19 cellular contexts compared by ENCODE assay signal in the genomic region with DNA sequence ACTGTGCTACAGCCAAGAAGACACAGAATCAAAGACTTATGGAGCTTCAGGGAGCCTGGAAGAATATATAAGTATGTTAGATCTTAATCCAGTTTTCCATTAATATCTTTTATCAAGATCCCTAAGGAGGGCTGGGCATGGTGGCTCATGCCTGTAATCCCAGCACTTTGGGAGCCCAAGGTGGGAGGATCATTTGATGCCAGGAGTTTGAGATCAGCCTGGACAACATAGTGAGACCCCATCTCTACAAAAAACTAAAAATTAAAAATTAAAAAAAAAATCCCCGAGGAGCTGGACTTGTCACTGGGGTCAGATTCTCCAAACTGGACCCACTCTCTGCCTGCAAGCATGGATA.
A peak's percentile ranks its signal among the peaks of the same experiment; 100 is the strongest.
DNase-seq lines count a peak whose midpoint lies in the region; ATAC-seq, FAIRE-seq and TF ChIP-seq lines count a peak whose summit lies in the region.
"Had no signal": no experiment of that assay in that cellular context is flagged by ENCODE, and none has a peak within 500 bp of the region (broad histone marks: within the 10 kb centered on the region; RNA-seq: fewer than 3 reads in every experiment).

No MANE protein-coding gene starts in this region.

- H3K4me1 Mint-ChIP-seq in neural progenitor cell: peaks cover 16% of the 10 kb centered on the region
- H3K4me1 Mint-ChIP-seq in stimulated activated memory B cell treated with anti-CD40 and anti-IgM and Interleukin-4, amounts not matched to agents 10 μg/mL and 1 μg/mL and 100 μg/mL, for 72 hours: peaks cover 4% of the 10 kb centered on the region

- no peaks in the 10 kb centered on the region for H3K36me3 Mint-ChIP-seq in neural progenitor cell
- H3K36me3 Mint-ChIP-seq in stimulated activated memory B cell treated with anti-CD40 and anti-IgM and Interleukin-4, amounts not matched to agents 10 μg/mL and 1 μg/mL and 100 μg/mL, for 72 hours: no peaks in the 10 kb centered on the region
- H3K36me3 Mint-ChIP-seq: activated naive CD8-positive, alpha-beta T cell; CD14-positive monocyte; stimulated activated naive B cell treated with anti-CD40 and anti-IgM and Interleukin-4, amounts not matched to agents 10 μg/mL and 1 μg/mL and 100 μg/mL, for 72 hours had no signal

- no peak for FAIRE-seq in pancreas (lab: Jason Lieb, UNC)
- FAIRE-seq: GM18507 had no signal

- TF ChIP-seq POLR2A in heart left ventricle (IDR thresholded peaks at IDR 0.05): no peak

- H3K36me3 ChIP-seq in left ventricle myocardium inferior (no peaks in the 10 kb centered on the region), heart left ventricle (no peaks in the 10 kb centered on the region), neural progenitor cell (no peaks in the 10 kb centered on the region), pancreas (no peaks in the 10 kb centered on the region)
- H3K36me3 ChIP-seq: brain microvascular endothelial cell, gastroesophageal sphincter had no signal

- H3K4me2 ChIP-seq in neural progenitor cell: no peak overlapping the region

- no peak overlapping the region for H3K4me3 Mint-ChIP-seq in neural progenitor cell
- no peak overlapping the region for H3K4me3 Mint-ChIP-seq in stimulated activated memory B cell treated with anti-CD40 and anti-IgM and Interleukin-4, amounts not matched to agents 10 μg/mL and 1 μg/mL and 100 μg/mL, for 72 hours
- H3K4me3 Mint-ChIP-seq: activated naive CD8-positive, alpha-beta T cell; activated T-helper 1 cell treated with anti-CD3 and anti-CD28 coated beads, Interleukin-12 subunit alpha, Interleukin-12 subunit beta, Interleukin-2, Interleukin-4 antibody, amounts not matched to agents 30 ng/mL and 10 ng/mL and 1 ng/mL, durations not matched to agents 14 hours and 24 hours and 36 hours; CD14-positive monocyte; dendritic cell treated with granulocyte-macrophage colony-stimulating factor and Interleukin-4, amounts not matched to agents 40 ng/mL and 50 ng/mL, for 4 days; stimulated activated naive B cell treated with anti-CD40 and anti-IgM and Interleukin-4, amounts not matched to agents 10 μg/mL and 1 μg/mL and 100 μg/mL, for 72 hours had no signal

- H3F3A ChIP-seq in neural progenitor cell (ENCODE audit: low read depth): no peaks in the 10 kb centered on the region

- no peak overlapping the region for H3K9ac ChIP-seq in neural progenitor cell

- no peaks in the 10 kb centered on the region for H4K20me1 ChIP-seq in neural progenitor cell (ENCODE audit: low read depth)

- H3K27ac Mint-ChIP-seq in neural progenitor cell: peak overlapping the region; percentile 60
- no peak overlapping the region for H3K27ac Mint-ChIP-seq in stimulated activated memory B cell treated with anti-CD40 and anti-IgM and Interleukin-4, amounts not matched to agents 10 μg/mL and 1 μg/mL and 100 μg/mL, for 72 hours
- H3K27ac Mint-ChIP-seq: activated naive CD8-positive, alpha-beta T cell; activated T-helper 1 cell treated with anti-CD3 and anti-CD28 coated beads, Interleukin-12 subunit alpha, Interleukin-12 subunit beta, Interleukin-2, Interleukin-4 antibody, amounts not matched to agents 30 ng/mL and 10 ng/mL and 1 ng/mL, durations not matched to agents 14 hours and 24 hours and 36 hours; dendritic cell treated with granulocyte-macrophage colony-stimulating factor and Interleukin-4, amounts not matched to agents 40 ng/mL and 50 ng/mL, for 4 days had no signal

- H2AFZ ChIP-seq in neural progenitor cell (replicated peaks): peak overlapping the region; percentile 94

- TF ChIP-seq CTCF in left ventricle myocardium inferior (IDR thresholded peaks at IDR 0.05; ENCODE audit: borderline replicate concordance): no peak
- no peak for TF ChIP-seq CTCF in heart left ventricle (IDR thresholded peaks at IDR 0.05)
- TF ChIP-seq CTCF in neural progenitor cell (IDR thresholded peaks at IDR 0.05): no peak
- TF ChIP-seq CTCF in foreskin fibroblast (IDR thresholded peaks at IDR 0.05; ENCODE audit: low read depth, low read length): no peak
- TF ChIP-seq CTCF in pancreas (IDR thresholded peaks at IDR 0.05): no peak

- H3K4me1 ChIP-seq in left ventricle myocardium inferior (peaks cover 71% of the 10 kb centered on the region), heart left ventricle (peaks cover 0 to 78% (median 46%) of the 10 kb centered on the region in 12 donors), neural progenitor cell (peaks cover 7% of the 10 kb centered on the region), pancreas (no peaks in the 10 kb centered on the region)

- peak overlapping the region; percentile 40 for H3K27ac ChIP-seq in left ventricle myocardium inferior (replicated peaks)
- peak overlapping the region in 1 of 12 donors; percentile 24 for H3K27ac ChIP-seq in heart left ventricle
- peak overlapping the region; percentile 96 for H3K27ac ChIP-seq in cingulate gyrus (ENCODE audit: low read depth, low read length)
- no peak overlapping the region for H3K27ac ChIP-seq in neural progenitor cell
- no peak overlapping the region for H3K27ac ChIP-seq in pancreas

- intact Hi-C loops in left ventricle myocardium inferior (cut with micrococcal nuclease): loop anchor here (10.0 kb wide), 2 partner anchors 77 to 117 kb away; partner anchors contain the start of gene CDC42BPA
- intact Hi-C loops in heart left ventricle (cut with DNase I): loop anchor here in 6 of 10 donors (5.0 to 10.0 kb wide), 7 partner anchors 75 to 807 kb away; partner anchors contain the start of gene CDC42BPA (in 1 of the 6)
- intact Hi-C loops in pancreas (cut with DNase I): loop anchor here in 1 of 3 donors (10.0 kb wide), 2 partner anchors 197 to 517 kb away; no protein-coding TSS in a partner anchor

- ATAC-seq in heart left ventricle: no peak
- no peak for ATAC-seq in stimulated activated memory B cell treated with anti-CD40 and anti-IgM and Interleukin-4, amounts not matched to agents 10 μg/mL and 1 μg/mL and 100 μg/mL, for 72 hours
- no peak for ATAC-seq in pancreas

- H3K4me3 ChIP-seq in left ventricle myocardium inferior: no peak overlapping the region
- H3K4me3 ChIP-seq in heart left ventricle: no peak overlapping the region
- no peak overlapping the region for H3K4me3 ChIP-seq in neural progenitor cell
- no peak overlapping the region for H3K4me3 ChIP-seq in foreskin fibroblast (ENCODE audit: low read depth in 1 of 2, low read length in 2 of 2)
- no peak overlapping the region for H3K4me3 ChIP-seq in pancreas
- H3K4me3 ChIP-seq: gastroesophageal sphincter had no signal

- H3K79me2 ChIP-seq in neural progenitor cell (ENCODE audit: low read depth): no peaks in the 10 kb centered on the region

- WGBS in heart left ventricle, 4 donors: 90 to 97% (median 96%) methylated on average over 1 of the region's 1 CpG
- 83 to 93% methylated on average over 1 of the region's 1 CpG for WGBS in pancreas, 2 donors

- H3K27me3 Mint-ChIP-seq in neural progenitor cell (ENCODE audit: insufficient read depth, low read depth): peaks cover 5% of the 10 kb centered on the region
- peaks cover 51% of the 10 kb centered on the region for H3K27me3 Mint-ChIP-seq in stimulated activated memory B cell treated with anti-CD40 and anti-IgM and Interleukin-4, amounts not matched to agents 10 μg/mL and 1 μg/mL and 100 μg/mL, for 72 hours

- H3K27me3 ChIP-seq in left ventricle myocardium inferior (ENCODE audit: low read depth) (no peaks in the 10 kb centered on the region), heart left ventricle (no peaks in the 10 kb centered on the region), neural progenitor cell (no peaks in the 10 kb centered on the region), pancreas (no peaks in the 10 kb centered on the region)
- H3K27me3 ChIP-seq: brain microvascular endothelial cell, gastroesophageal sphincter had no signal

- no peaks in the 10 kb centered on the region for H3K9me3 ChIP-seq in left ventricle myocardium inferior (replicated peaks)
- H3K9me3 ChIP-seq in heart left ventricle: no peaks in the 10 kb centered on the region
- H3K9me3 ChIP-seq in neural progenitor cell (ENCODE audit: low read depth): no peaks in the 10 kb centered on the region
- H3K9me3 ChIP-seq in pancreas: no peaks in the 10 kb centered on the region
- H3K9me3 ChIP-seq: gastroesophageal sphincter had no signal

- DNase-seq in left ventricle myocardium inferior (no peak), heart left ventricle (no peak), neural progenitor cell (ENCODE audit: low spot score) (no peak), NCI-H1436 treated with DMSO at 0.1 percent for 48 hours (lab: John Stamatoyannopoulos, UW) (no peak), foreskin fibroblast (no peak), pancreas (no peak)
- DNase-seq: 8988T; activated CD4-positive, CD25-positive, alpha-beta regulatory T cell treated with anti-CD3 and anti-CD28 coated beads, Interleukin-2, amount 50 U/mL, for 72 hours; NCI-H226; stimulated activated naive B cell treated with anti-CD40 and anti-IgM and Interleukin-4, amounts not matched to agents 10 μg/mL and 1 μg/mL and 100 μg/mL, for 72 hours had no signal

- H3K9me3 Mint-ChIP-seq in neural progenitor cell: no peaks in the 10 kb centered on the region
- H3K9me3 Mint-ChIP-seq in stimulated activated memory B cell treated with anti-CD40 and anti-IgM and Interleukin-4, amounts not matched to agents 10 μg/mL and 1 μg/mL and 100 μg/mL, for 72 hours: no peaks in the 10 kb centered on the region
- H3K9me3 Mint-ChIP-seq: activated T-helper 1 cell treated with anti-CD3 and anti-CD28 coated beads, Interleukin-12 subunit alpha, Interleukin-12 subunit beta, Interleukin-2, Interleukin-4 antibody, amounts not matched to agents 30 ng/mL and 10 ng/mL and 1 ng/mL, durations not matched to agents 14 hours and 24 hours and 36 hours; CD14-positive monocyte; dendritic cell treated with granulocyte-macrophage colony-stimulating factor and Interleukin-4, amounts not matched to agents 40 ng/mL and 50 ng/mL, for 4 days; stimulated activated naive B cell treated with anti-CD40 and anti-IgM and Interleukin-4, amounts not matched to agents 10 μg/mL and 1 μg/mL and 100 μg/mL, for 72 hours had no signal

Comparison
In these comparisons a context has a peak if more than half of its experiments do, and no peak if none do; other contexts are left out.
1. H3K27ac ChIP-seq: peak in left ventricle myocardium inferior (single experiment) and cingulate gyrus (single experiment); none in neural progenitor cell (single experiment) and pancreas (0 of 4).